In the genomic region with DNA sequence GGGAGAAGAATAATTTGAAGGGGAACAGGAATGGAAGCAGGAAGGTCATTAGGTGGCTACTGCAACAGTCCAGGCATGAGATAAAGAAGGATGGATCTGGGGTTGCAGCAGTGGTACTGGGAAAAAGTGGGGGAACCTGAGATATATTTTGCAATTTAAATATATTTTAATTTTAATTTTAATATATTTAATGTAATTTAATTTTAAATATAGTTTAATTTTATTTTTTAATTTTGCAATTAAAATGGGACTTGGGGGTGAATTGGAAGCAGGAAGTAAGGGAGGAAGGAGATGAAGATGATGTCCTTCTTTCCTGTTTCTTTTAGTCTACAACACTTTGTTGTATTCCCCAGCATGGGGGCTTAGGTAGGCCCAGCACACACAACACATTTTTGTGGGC, we compare ENCODE assay signal across 39 cellular contexts.
"Had no signal": no experiment of that assay in that cellular context is flagged by ENCODE, and none has a peak within 500 bp of the region (broad histone marks: within the 10 kb centered on the region; RNA-seq: fewer than 3 reads in every experiment).

No MANE protein-coding gene starts in this region.

- H3K27ac Mint-ChIP-seq: activated naive CD4-positive, alpha-beta T cell treated with anti-CD3 and anti-CD28 coated beads for 36 hours; activated naive CD4-positive, alpha-beta T cell treated with anti-CD3 and anti-CD28 coated beads, Interleukin-2, amount 10 ng/mL, durations not matched to agents 7 days and 5 days; activated naive CD4-positive, alpha-beta T cell treated with anti-CD3 and anti-CD28 coated beads, Interleukin-2, amount 50 U/mL, for 24 hours; activated naive CD4-positive, alpha-beta T cell treated with anti-CD3 and anti-CD28 coated beads, Interleukin-2, amount 50 U/mL, for 72 hours; activated naive CD8-positive, alpha-beta T cell; activated naive CD8-positive, alpha-beta T cell treated with anti-CD3 and anti-CD28 coated beads for 36 hours; activated naive CD8-positive, alpha-beta T cell treated with anti-CD3 and anti-CD28 coated beads, Interleukin-2, amount 10 ng/mL, durations not matched to agents 7 days and 5 days; activated naive CD8-positive, alpha-beta T cell treated with anti-CD3 and anti-CD28 coated beads, Interleukin-2, amount 50 U/mL, for 24 hours; activated T-cell treated with anti-CD3 and anti-CD28 coated beads, Interleukin-2, amount 50 U/mL, for 24 hours; activated T-cell treated with anti-CD3 and anti-CD28 coated beads, Interleukin-2, amount 50 U/mL, for 72 hours; activated T-helper 1 cell treated with anti-CD3 and anti-CD28 coated beads, Interleukin-12 subunit alpha, Interleukin-12 subunit beta, Interleukin-2, Interleukin-4 antibody, amounts not matched to agents 30 ng/mL and 10 ng/mL and 1 ng/mL, durations not matched to agents 14 hours and 24 hours and 36 hours; activated T-helper 17 cell treated with anti-CD3 and anti-CD28 coated beads, Interleukin-2, amount 50 U/mL, for 72 hours; activated T-helper 2 cell treated with anti-CD3 and anti-CD28 coated beads, Interferon-gamma antibody, Interleukin-2, Interleukin-4, amounts not matched to agents 10 μg/mL and 5 μg/mL and 100 μg/mL, durations not matched to agents 14 hours and 24 hours and 36 hours had no signal

- H3K4me1 ChIP-seq: adrenal gland, ascending aorta, breast epithelium had no signal

- DNase-seq: activated effector memory CD4-positive, alpha-beta T cell treated with anti-CD3 and anti-CD28 coated beads, Interleukin-2, amount 50 U/mL, for 16 hours; activated effector memory CD4-positive, alpha-beta T cell treated with Interleukin-2 at 50 U/mL for 16 hours; activated gamma-delta T cell; activated gamma-delta T cell treated with Interleukin-2 at 50 U/mL for 16 hours; activated naive CD4-positive, alpha-beta T cell; activated naive CD4-positive, alpha-beta T cell treated with anti-CD3 and anti-CD28 coated beads for 36 hours; activated naive CD4-positive, alpha-beta T cell treated with anti-CD3 and anti-CD28 coated beads, Interleukin-2, amount 10 ng/mL, durations not matched to agents 7 days and 5 days; activated naive CD4-positive, alpha-beta T cell treated with anti-CD3 and anti-CD28 coated beads, Interleukin-2, amount 50 U/mL, for 16 hours; activated naive CD4-positive, alpha-beta T cell treated with Interleukin-2 at 50 U/mL for 16 hours; activated naive CD8-positive, alpha-beta T cell treated with anti-CD3 and anti-CD28 coated beads for 36 hours; activated naive CD8-positive, alpha-beta T cell treated with anti-CD3 and anti-CD28 coated beads, Interleukin-2, amount 10 ng/mL, durations not matched to agents 7 days and 5 days; activated naive CD8-positive, alpha-beta T cell treated with anti-CD3 and anti-CD28 coated beads, Interleukin-2, amount 50 U/mL, for 24 hours; activated T-cell treated with anti-CD3 and anti-CD28 coated beads for 4 hours; activated T-cell treated with anti-CD3 and anti-CD28 coated beads, Interleukin-2, amount 50 U/mL, for 1 hour; activated T-cell treated with anti-CD3 and anti-CD28 coated beads, Interleukin-2, amount 50 U/mL, for 24 hours; activated T-cell treated with anti-CD3 and anti-CD28 coated beads, Interleukin-2, amount 50 U/mL, for 4 hours; activated T-cell treated with anti-CD3 and anti-CD28 coated beads, Interleukin-2, amount 50 U/mL, for 48 hours; activated T-cell treated with anti-CD3 and anti-CD28 coated beads, Interleukin-2, amount 50 U/mL, for 72 hours; adrenal gland; amniotic stem cell; amygdala; anterior cingulate cortex; aorta; body of pancreas; brain microvascular endothelial cell; caudate nucleus; central memory CD4-positive, alpha-beta T cell; cerebellar nuclear complex had no signal

- H3K27me3 ChIP-seq: adrenal gland, ascending aorta, body of pancreas, brain microvascular endothelial cell, breast epithelium, cardiac muscle cell had no signal

- H3K36me3 Mint-ChIP-seq: activated naive CD4-positive, alpha-beta T cell treated with anti-CD3 and anti-CD28 coated beads, Interleukin-2, amount 10 ng/mL, durations not matched to agents 7 days and 5 days; activated naive CD4-positive, alpha-beta T cell treated with anti-CD3 and anti-CD28 coated beads, Interleukin-2, amount 50 U/mL, for 24 hours; activated naive CD4-positive, alpha-beta T cell treated with anti-CD3 and anti-CD28 coated beads, Interleukin-2, amount 50 U/mL, for 72 hours; activated naive CD8-positive, alpha-beta T cell; activated naive CD8-positive, alpha-beta T cell treated with anti-CD3 and anti-CD28 coated beads for 36 hours; activated naive CD8-positive, alpha-beta T cell treated with anti-CD3 and anti-CD28 coated beads, Interleukin-2, amount 10 ng/mL, durations not matched to agents 7 days and 5 days; brain had no signal

- ATAC-seq: activated naive CD4-positive, alpha-beta T cell treated with anti-CD3 and anti-CD28 coated beads, Interleukin-2, amount 50 U/mL, for 72 hours; activated naive CD8-positive, alpha-beta T cell treated with anti-CD3 and anti-CD28 coated beads, Interleukin-2, amount 50 U/mL, for 24 hours; activated T-cell treated with anti-CD3 and anti-CD28 coated beads, Interleukin-2, amount 50 U/mL, for 4 hours; activated T-cell treated with anti-CD3 and anti-CD28 coated beads, Interleukin-2, amount 50 U/mL, for 72 hours; activated T-helper 17 cell treated with anti-CD3 and anti-CD28 coated beads, Interleukin-2, amount 50 U/mL, for 72 hours; body of pancreas had no signal

- H3K36me3 ChIP-seq: adrenal gland, ascending aorta, brain microvascular endothelial cell, breast epithelium, cardiac muscle cell had no signal

- H3K4me3 ChIP-seq: adrenal gland, ascending aorta, body of pancreas, breast epithelium, cardiac muscle cell had no signal

- H3K4me1 Mint-ChIP-seq: activated naive CD4-positive, alpha-beta T cell treated with anti-CD3 and anti-CD28 coated beads, Interleukin-2, amount 10 ng/mL, durations not matched to agents 7 days and 5 days; activated naive CD8-positive, alpha-beta T cell treated with anti-CD3 and anti-CD28 coated beads, Interleukin-2, amount 10 ng/mL, durations not matched to agents 7 days and 5 days; central memory CD8-positive, alpha-beta T cell had no signal

- H3K27me3 Mint-ChIP-seq: activated naive CD4-positive, alpha-beta T cell treated with anti-CD3 and anti-CD28 coated beads, Interleukin-2, amount 50 U/mL, for 24 hours had no signal

- H3K27ac ChIP-seq: adrenal gland, ascending aorta, body of pancreas, brain microvascular endothelial cell, breast epithelium, cardiac muscle cell had no signal

- H3K9me3 ChIP-seq: adrenal gland, ascending aorta, body of pancreas, breast epithelium had no signal

- H3K9me3 Mint-ChIP-seq: activated naive CD4-positive, alpha-beta T cell treated with anti-CD3 and anti-CD28 coated beads for 36 hours; activated naive CD4-positive, alpha-beta T cell treated with anti-CD3 and anti-CD28 coated beads, Interleukin-2, amount 10 ng/mL, durations not matched to agents 7 days and 5 days; activated naive CD4-positive, alpha-beta T cell treated with anti-CD3 and anti-CD28 coated beads, Interleukin-2, amount 50 U/mL, for 24 hours; activated naive CD8-positive, alpha-beta T cell treated with anti-CD3 and anti-CD28 coated beads for 36 hours; activated naive CD8-positive, alpha-beta T cell treated with anti-CD3 and anti-CD28 coated beads, Interleukin-2, amount 10 ng/mL, durations not matched to agents 7 days and 5 days; activated naive CD8-positive, alpha-beta T cell treated with anti-CD3 and anti-CD28 coated beads, Interleukin-2, amount 50 U/mL, for 24 hours; activated T-cell treated with anti-CD3 and anti-CD28 coated beads, Interleukin-2, amount 50 U/mL, for 24 hours; activated T-cell treated with anti-CD3 and anti-CD28 coated beads, Interleukin-2, amount 50 U/mL, for 4 hours; activated T-cell treated with anti-CD3 and anti-CD28 coated beads, Interleukin-2, amount 50 U/mL, for 72 hours; activated T-helper 1 cell treated with anti-CD3 and anti-CD28 coated beads, Interleukin-12 subunit alpha, Interleukin-12 subunit beta, Interleukin-2, Interleukin-4 antibody, amounts not matched to agents 30 ng/mL and 10 ng/mL and 1 ng/mL, durations not matched to agents 14 hours and 24 hours and 36 hours; activated T-helper 17 cell treated with anti-CD3 and anti-CD28 coated beads, Interleukin-2, amount 50 U/mL, for 72 hours; activated T-helper 2 cell treated with anti-CD3 and anti-CD28 coated beads, Interferon-gamma antibody, Interleukin-2, Interleukin-4, amounts not matched to agents 10 μg/mL and 5 μg/mL and 100 μg/mL, durations not matched to agents 14 hours and 24 hours and 36 hours; central memory CD8-positive, alpha-beta T cell had no signal

- H3K4me3 Mint-ChIP-seq: activated naive CD4-positive, alpha-beta T cell treated with anti-CD3 and anti-CD28 coated beads for 36 hours; activated naive CD4-positive, alpha-beta T cell treated with anti-CD3 and anti-CD28 coated beads, Interleukin-2, amount 10 ng/mL, durations not matched to agents 7 days and 5 days; activated naive CD4-positive, alpha-beta T cell treated with anti-CD3 and anti-CD28 coated beads, Interleukin-2, amount 50 U/mL, for 24 hours; activated naive CD8-positive, alpha-beta T cell; activated naive CD8-positive, alpha-beta T cell treated with anti-CD3 and anti-CD28 coated beads for 36 hours; activated naive CD8-positive, alpha-beta T cell treated with anti-CD3 and anti-CD28 coated beads, Interleukin-2, amount 10 ng/mL, durations not matched to agents 7 days and 5 days; activated naive CD8-positive, alpha-beta T cell treated with anti-CD3 and anti-CD28 coated beads, Interleukin-2, amount 50 U/mL, for 24 hours; activated T-cell treated with anti-CD3 and anti-CD28 coated beads, Interleukin-2, amount 50 U/mL, for 24 hours; activated T-cell treated with anti-CD3 and anti-CD28 coated beads, Interleukin-2, amount 50 U/mL, for 4 hours; activated T-cell treated with anti-CD3 and anti-CD28 coated beads, Interleukin-2, amount 50 U/mL, for 72 hours; activated T-helper 1 cell treated with anti-CD3 and anti-CD28 coated beads, Interleukin-12 subunit alpha, Interleukin-12 subunit beta, Interleukin-2, Interleukin-4 antibody, amounts not matched to agents 30 ng/mL and 10 ng/mL and 1 ng/mL, durations not matched to agents 14 hours and 24 hours and 36 hours; activated T-helper 17 cell treated with anti-CD3 and anti-CD28 coated beads, Interleukin-2, amount 50 U/mL, for 72 hours; brain; central memory CD8-positive, alpha-beta T cell had no signal
